Comparison of ENCODE assay signal across 8 cellular contexts in genomic region chr1:202557662-202558061, GRCh38.
DNase-seq lines count a peak whose midpoint lies in the region; ATAC-seq, FAIRE-seq and TF ChIP-seq lines count a peak whose summit lies in the region.
"Not testable (repeated sequence)": the region's sequence is repeated elsewhere in the genome, so short reads cannot be mapped to it uniquely, and the experiment has no call there.

No MANE protein-coding gene starts in this region.

- CTCF ChIA-PET in PC-3 (lab: Charles Lee): not testable (repeated sequence)

- H3K36me3 ChIP-seq in PC-3 (ENCODE audit: low read depth, low read length); gastroesophageal sphincter; mucosa of descending colon (ENCODE audit: low read depth); psoas muscle (ENCODE audit: insufficient read depth in 1 of 2, low read depth in 1 of 2); small intestine (ENCODE audit: control insufficient read depth in 2 of 2, insufficient read depth in 2 of 2, low read length in 2 of 2); transverse colon: not testable (repeated sequence)

- not testable (repeated sequence) for BruUV-seq in PC-3 (replicated peaks; lab: Mats Ljungman, UMichigan)

- not testable (repeated sequence) for H4K20me1 ChIP-seq in PC-3 (ENCODE audit: low read length)

- H3K27ac ChIP-seq in 22Rv1 (peak overlapping the region; percentile 19; the same call in 1 of the 2 replicates), coronary artery (peak overlapping the region in 1 of 2 donors; percentile 9), gastroesophageal sphincter (peak overlapping the region in 3 of 4 donors; percentile 3 to 87 (median 71)), transverse colon (peak overlapping the region; percentile 63 to 88 (median 74))
- not testable (repeated sequence) for H3K27ac ChIP-seq in PC-3 (ENCODE audit: low read length); psoas muscle; small intestine (ENCODE audit: low read depth in 1 of 2, low read length in 1 of 2)

- H3K4me1 ChIP-seq in PC-3 (ENCODE audit: insufficient read depth, low read length); mucosa of descending colon (ENCODE audit: low read depth); small intestine (ENCODE audit: control insufficient read depth in 2 of 2, insufficient read depth in 1 of 2, low read depth in 1 of 2, low read length in 1 of 2): not testable (repeated sequence)
- H3K4me1 ChIP-seq in gastroesophageal sphincter: peaks cover 11 to 98% (median 33%) of the 10 kb centered on the region in 3 donors
- H3K4me1 ChIP-seq in psoas muscle: peaks cover 33% of the 10 kb centered on the region
- peaks cover 14 to 82% (median 25%) of the 10 kb centered on the region in 4 donors for H3K4me1 ChIP-seq in transverse colon

- POLR2A ChIA-PET in PC-3 (lab: Charles Lee; ENCODE audit: unreplicated experiment): not testable (repeated sequence)

- H3K9me3 ChIP-seq in PC-3 (ENCODE audit: low read length); gastroesophageal sphincter; mucosa of descending colon; psoas muscle; small intestine (ENCODE audit: control insufficient read depth, low read depth); transverse colon: not testable (repeated sequence)

- not testable (repeated sequence) for H3K9ac ChIP-seq in PC-3 (ENCODE audit: low read length)

- H3K27me3 ChIP-seq in PC-3 (ENCODE audit: low read length); gastroesophageal sphincter; psoas muscle (ENCODE audit: insufficient read depth in 3 of 3, low read length in 2 of 3); small intestine (ENCODE audit: control insufficient read depth in 2 of 2, insufficient read depth in 2 of 2, low read length in 2 of 2); transverse colon: not testable (repeated sequence)

- WGBS in gastroesophageal sphincter (ENCODE audit: low coverage in 1 of 2), 2 donors: 53 to 63% methylated on average over 1 of the region's 1 CpG
- WGBS in psoas muscle, 3 donors: 39 to 49% (median 41%) methylated on average over 1 of the region's 1 CpG
- WGBS in small intestine, 3 donors: 17 to 54% (median 24%) methylated on average over 1 of the region's 1 CpG
- 50% methylated on average over 1 of the region's 1 CpG; no CpG with 5 or more reads in 1 of the 2 donors for WGBS in transverse colon (ENCODE audit: low coverage in 1 of 2), 2 donors

- not testable (repeated sequence) for H3K4me3 ChIP-seq in PC-3 (ENCODE audit: low read length); gastroesophageal sphincter; mucosa of descending colon; psoas muscle; small intestine (ENCODE audit: low read depth in 1 of 2, low read length in 2 of 2); transverse colon
- peak overlapping the region; percentile 26 for H3K4me3 ChIP-seq in coronary artery

- FAIRE-seq in small intestine (lab: Jason Lieb, UNC): not testable (repeated sequence)

- TF ChIP-seq CTCF in 22Rv1 (IDR thresholded peaks at IDR 0.05); PC-3 (conservative IDR thresholded peaks at IDR 0.05; ENCODE audit: low read depth, low read length); coronary artery (IDR thresholded peaks at IDR 0.05); gastroesophageal sphincter (IDR thresholded peaks at IDR 0.05); mucosa of descending colon (IDR thresholded peaks at IDR 0.05); psoas muscle (IDR thresholded peaks at IDR 0.05); transverse colon (IDR thresholded peaks at IDR 0.05): not testable (repeated sequence)

- not testable (repeated sequence) for H3F3A ChIP-seq in PC-3 (ENCODE audit: low read length, unreplicated experiment)

- not testable (repeated sequence) for TF ChIP-seq POLR2A in gastroesophageal sphincter (IDR thresholded peaks at IDR 0.05); transverse colon (IDR thresholded peaks at IDR 0.05)

- not testable (repeated sequence) for H2AFZ ChIP-seq in PC-3 (ENCODE audit: low read length)

- not testable (repeated sequence) for DNase-seq in PC-3; coronary artery (ENCODE audit: low spot score); mucosa of descending colon; psoas muscle; transverse colon
- DNase-seq in small intestine: peak; percentile 13

- intact Hi-C loops in PC-3 (cut with micrococcal nuclease); mucosa of descending colon (cut with DNase I, micrococcal nuclease); psoas muscle (cut with DNase I); transverse colon (cut with DNase I; ENCODE audit: low total_unique reads): not testable (repeated sequence)

- not testable (repeated sequence) for TF ChIP-seq EP300 in gastroesophageal sphincter (IDR thresholded peaks at IDR 0.05); transverse colon (IDR thresholded peaks at IDR 0.05; ENCODE audit: low read depth)

- in situ Hi-C loops in transverse colon (cut with MboI; ENCODE audit: low pct_ligation_motif_present in 1 of 4, low pct_unique_long_range_greater_than_20kb in 1 of 4, low sequenced_read_pairs in 3 of 4): not testable (repeated sequence)

- not testable (repeated sequence) for H3K9me2 ChIP-seq in PC-3 (replicated peaks; ENCODE audit: low read length)

- not testable (repeated sequence) for H3K79me2 ChIP-seq in PC-3 (ENCODE audit: low read length)

- not testable (repeated sequence) for H3K4me2 ChIP-seq in PC-3 (ENCODE audit: low read length)

- ATAC-seq in PC-3 (peak; percentile 13; the same call in 1 of the 2 replicates), mucosa of descending colon (peak; percentile 86), psoas muscle (peak; percentile 34 to 70 (median 62))
- not testable (repeated sequence) for ATAC-seq in gastroesophageal sphincter
